In genomic region chr7:27110163-27110976, GRCh38 we compare ENCODE assay signal across 9 cellular contexts. TPM values are rescaled to one million over a fixed set of nuclear protein-coding genes. Genes with fewer than 3 reads are reported as not detected.
DNase-seq lines count a peak whose midpoint lies in the region; ATAC-seq and TF ChIP-seq lines count a peak whose summit lies in the region.
"Had no signal": no experiment of that assay in that cellular context is flagged by ENCODE, and none has a peak within 500 bp of the region (broad histone marks: within the 10 kb centered on the region; RNA-seq: fewer than 3 reads in every experiment).

No MANE protein-coding gene starts in this region.

- BruUV-seq in IMR-90 (replicated peaks; lab: Mats Ljungman, UMichigan) = no TSS peak
- BruUV-seq in mammary epithelial cell (replicated peaks; lab: Mats Ljungman, UMichigan) = no TSS peak

- H3K9ac ChIP-seq in IMR-90 (ENCODE audit: low read depth, low read length) = peak overlapping the region; percentile 95
- H3K9ac ChIP-seq in mammary epithelial cell (ENCODE audit: insufficient read depth, low read length) = peak overlapping the region; percentile 35

- no peak for TF ChIP-seq EP300 in transverse colon (IDR thresholded peaks at IDR 0.05; ENCODE audit: low read depth)

- peak overlapping the region; percentile 95 for H2BK5ac ChIP-seq in IMR-90 (ENCODE audit: low read depth, low read length, poor library complexity, severe bottlenecking)

- H3K9me3 ChIP-seq in IMR-90 (ENCODE audit: control insufficient read depth, insufficient read depth, low read length) = no peaks in the 10 kb centered on the region
- no peaks in the 10 kb centered on the region for H3K9me3 ChIP-seq in mammary epithelial cell (replicated peaks; ENCODE audit: insufficient read depth, low read length)
- H3K9me3 ChIP-seq in transverse colon = no peaks in the 10 kb centered on the region

- H3K23ac ChIP-seq in IMR-90 (ENCODE audit: low read depth, low read length) = peak overlapping the region; percentile 98

- in situ Hi-C loops in IMR-90 (cut with MboI; ENCODE audit: low sequenced_read_pairs) = no loop called here
- in situ Hi-C loops in mammary epithelial cell (cut with MboI; ENCODE audit: low sequenced_read_pairs in 2 of 2) = no loop called here
- in situ Hi-C loops in transverse colon (cut with MboI; ENCODE audit: low pct_ligation_motif_present in 1 of 4, low pct_unique_long_range_greater_than_20kb in 1 of 4, low sequenced_read_pairs in 3 of 4) = no loop called here

- dilution Hi-C loops in IMR-90 (cut with HindIII; ENCODE audit: low sequenced_read_pairs, unreplicated experiment) = no loop called here
- dilution Hi-C loops in mammary epithelial cell (cut with HindIII; ENCODE audit: low sequenced_read_pairs) = no loop called here

- peaks cover 0 to 37% of the 10 kb centered on the region in 2 experiments; a peak in 2 of 4 replicates for H3K79me1 ChIP-seq in IMR-90 (ENCODE audit: low read depth in 1 of 2, low read length in 2 of 2)

- H3K27ac ChIP-seq in IMR-90 (ENCODE audit: insufficient read depth, low read length) = peak overlapping the region; percentile 98
- H3K27ac ChIP-seq in mammary epithelial cell (ENCODE audit: insufficient read depth, low read depth, low read length) = peak overlapping the region; percentile 67
- peak overlapping the region; percentile 90 to 96 (median 92) for H3K27ac ChIP-seq in transverse colon
- H3K27ac ChIP-seq: HL-60 had no signal

- TF ChIP-seq POLR2A in IMR-90 (IDR thresholded peaks at IDR 0.05; ENCODE audit: low read depth, low read length) (no peak), transverse colon (IDR thresholded peaks at IDR 0.05) (no peak)

- H4K91ac ChIP-seq in IMR-90 (ENCODE audit: insufficient read depth, low read depth, low read length) = peak overlapping the region; percentile 68

- peak overlapping the region; percentile 67 for H2BK120ac ChIP-seq in IMR-90 (ENCODE audit: low read depth, low read length)

- peak overlapping the region; percentile 50; the same call in 1 of the 2 replicates for H2BK20ac ChIP-seq in IMR-90 (ENCODE audit: low read depth, low read length)

- peak overlapping the region; percentile 90 for H3K14ac ChIP-seq in IMR-90 (replicated peaks; ENCODE audit: low read depth, low read length)

- ATAC-seq in IMR-90 (ENCODE audit: low read depth) (peak; percentile 13), HG02623 (IDR thresholded peaks at IDR 0.05; ENCODE audit: unreplicated experiment) (no peak)

- H3K36me3 ChIP-seq in IMR-90 (ENCODE audit: control insufficient read depth, insufficient read depth, low read length) = peaks cover 9% of the 10 kb centered on the region; the same call in 1 of the 2 replicates
- no peaks in the 10 kb centered on the region for H3K36me3 ChIP-seq in mammary epithelial cell (ENCODE audit: insufficient read depth, low read length)
- H3K36me3 ChIP-seq in transverse colon = no peaks in the 10 kb centered on the region

- H2BK15ac ChIP-seq in IMR-90 (ENCODE audit: low read depth, low read length) = peak overlapping the region; percentile 15; the same call in 1 of the 3 replicates

- peak overlapping the region; percentile 38 to 60; a peak in 2 of 4 replicates for H4K8ac ChIP-seq in IMR-90 (ENCODE audit: low read depth in 2 of 2, low read length in 2 of 2)

- H3K4ac ChIP-seq in IMR-90 (ENCODE audit: low read depth, low read length) = peak overlapping the region; percentile 92

- peaks cover 13% of the 10 kb centered on the region; the same call in 1 of the 2 replicates for H3K9me1 ChIP-seq in IMR-90 (ENCODE audit: insufficient read depth, low read length)

- H3K4me2 ChIP-seq in IMR-90 (ENCODE audit: low read depth, low read length) (peak overlapping the region; percentile 98), mammary epithelial cell (ENCODE audit: insufficient read depth, low read depth, low read length) (peak overlapping the region; percentile 95)

- H3K4me3 ChIP-seq in IMR-90 (ENCODE audit: insufficient read depth, low read depth, low read length) = peak overlapping the region; percentile 13; the same call in 1 of the 2 replicates
- H3K4me3 ChIP-seq in mammary epithelial cell (replicated peaks in 1 of 3; ENCODE audit: insufficient read depth in 1 of 3, low read depth in 2 of 3, low read length in 3 of 3) = peak overlapping the region; percentile 20 to 41 (median 28)
- peak overlapping the region in 2 of 4 donors; percentile 17 to 34 for H3K4me3 ChIP-seq in transverse colon

- H2AFZ ChIP-seq in IMR-90 (replicated peaks; ENCODE audit: low read length, poor library complexity) (peak overlapping the region; percentile 81), mammary epithelial cell (ENCODE audit: low read depth, low read length) (peak overlapping the region; percentile 76)

- H4K20me1 ChIP-seq in IMR-90 (ENCODE audit: insufficient read depth, low read length) (peaks cover 16% of the 10 kb centered on the region), mammary epithelial cell (ENCODE audit: insufficient read depth, low read length) (no peaks in the 10 kb centered on the region)

- 0 out of 2 replicates have a peak overlapping the region, but pooled peaks have one; percentile 16 for H3K56ac ChIP-seq in IMR-90 (ENCODE audit: extremely low read depth, insufficient read depth, low read length)

- H3K4me1 ChIP-seq in IMR-90 (ENCODE audit: control insufficient read depth, insufficient read depth, low read length) (peaks cover 32% of the 10 kb centered on the region), mammary epithelial cell (ENCODE audit: insufficient read depth, low read length) (peaks cover 74% of the 10 kb centered on the region), transverse colon (peaks cover 10 to 89% (median 59%) of the 10 kb centered on the region in 4 donors)

- no peak for TF ChIP-seq CTCF in IMR-90 (conservative IDR thresholded peaks at IDR 0.05; ENCODE audit: low read depth, low read length)
- no peak for TF ChIP-seq CTCF in mammary epithelial cell (conservative IDR thresholded peaks at IDR 0.05 in 1 of 2, IDR thresholded peaks at IDR 0.05 in 1 of 2; ENCODE audit: extremely low read depth in 1 of 2, insufficient read depth in 1 of 2, low read depth in 1 of 2, low read length in 2 of 2)
- no peak for TF ChIP-seq CTCF in transverse colon (IDR thresholded peaks at IDR 0.05)

- H3K27me3 ChIP-seq in IMR-90 (ENCODE audit: control insufficient read depth, insufficient read depth, low read length) (no peaks in the 10 kb centered on the region), mammary epithelial cell (ENCODE audit: insufficient read depth, low read length) (no peaks in the 10 kb centered on the region), transverse colon (no peaks in the 10 kb centered on the region)

- intact Hi-C loops in IMR-90 (cut with micrococcal nuclease) = no loop called here
- intact Hi-C loops in mammary epithelial cell (cut with micrococcal nuclease) = no loop called here
- intact Hi-C loops in transverse colon (cut with DNase I; ENCODE audit: low total_unique reads) = no loop called here

- WGBS in IMR-90 (ENCODE audit: extremely low coverage in 2 of 2, insufficient read length in 1 of 2), 2 experiments = 8% methylated on average over 26 of the region's 64 CpGs; no CpG with 5 or more reads in 1 of the 2 experiments
- 3% methylated on average over 34 of the region's 64 CpGs for WGBS in mammary epithelial cell (ENCODE audit: low coverage, missing lambda C conversion rate)
- WGBS in transverse colon (ENCODE audit: low coverage in 1 of 2), 2 donors = 50% methylated on average over 60 of the region's 64 CpGs; no CpG with 5 or more reads in 1 of the 2 donors

- peak; percentile 92 for DNase-seq in IMR-90
- peak; percentile 76 for DNase-seq in mammary epithelial cell
- DNase-seq in medulla oblongata (ENCODE audit: extremely low spot score) = peak; percentile 73
- DNase-seq in transverse colon = peak; percentile 78
- DNase-seq in NK-92 treated with Interleukin-12 subunit alpha and Interleukin-12 subunit beta, amount 100 ng/mL, for 24 hours (lab: John Stamatoyannopoulos, UW) = no peak
- DNase-seq in stimulated activated CD8-positive, alpha-beta memory T cell treated with anti-CD3 and anti-CD28 coated beads, Interleukin-4, amount 100 ng/mL, for 48 hours = no peak
- DNase-seq: SHP77 had no signal

- POLR2A ChIA-PET in IMR-90 (lab: Charles Lee; ENCODE audit: unreplicated experiment) = interaction anchor here (0.6 to 1.1 kb wide), 3 partner anchors 9 to 14 kb away, joined by 3 to 10 read pairs (median 3); no protein-coding TSS in a partner anchor

- H2AK5ac ChIP-seq in IMR-90 (ENCODE audit: low read depth, low read length) = peak overlapping the region; percentile 62; the same call in 1 of the 2 replicates

- CTCF ChIA-PET in IMR-90 (lab: Yijun Ruan, JAX) = interaction anchor here (0.8 to 1.4 kb wide), 4 partner anchors 12 to 411 kb away, joined by 3 to 9 read pairs (median 4); no protein-coding TSS in a partner anchor
- CTCF ChIA-PET in mammary epithelial cell (lab: Charles Lee; ENCODE audit: low non-redundant PET) = no interaction called here

- peak overlapping the region; percentile 36; the same call in 1 of the 2 replicates for H4K5ac ChIP-seq in IMR-90 (ENCODE audit: low read depth, low read length)

- peaks cover 79% of the 10 kb centered on the region for H3K79me2 ChIP-seq in mammary epithelial cell (ENCODE audit: insufficient read depth, low read length)

- no peak for TF ChIP-seq RAD21 in IMR-90 (IDR thresholded peaks at IDR 0.05; ENCODE audit: low read length)

- H2AK9ac ChIP-seq in IMR-90 (replicated peaks; ENCODE audit: low read depth, low read length, poor library complexity) = peak overlapping the region; percentile 79

- H3K18ac ChIP-seq in IMR-90 (ENCODE audit: low read depth, low read length) = peak overlapping the region; percentile 45; the same call in 1 of the 2 replicates

RNA-seq across cellular contexts. Expression of gene HOXA2, which starts 7.9 kb away (rescaled TPM):
- total RNA-seq in IMR-90 (2012; rRNA removed) = 1.6 and 1.7 TPM in 2 replicates
- 2.4 and 3.9 TPM in 2 replicates for polyA plus RNA-seq in IMR-90 (2012; rRNA removed)
- polyA plus RNA-seq in IMR-90 (2012; cell fraction: cytosol; rRNA removed) = 0.93 and 1.8 TPM in 2 replicates
- polyA plus RNA-seq in IMR-90 (2012; cell fraction: nucleus; rRNA removed; ENCODE audit: low replicate concordance) = 5.2 and 14.9 TPM in 2 replicates
- 1 to 10 TPM in 1 of 2 donors, under 1 TPM in 1; 0.50 to 1.5 TPM for total RNA-seq in mammary epithelial cell
- 1.3 TPM for polyA plus RNA-seq in mammary epithelial cell
- polyA minus RNA-seq in mammary epithelial cell = 1.3 TPM
- total RNA-seq in transverse colon = 10 to 100 TPM in 1 of 4 donors, 1 to 10 TPM in 3; 2.7 to 16.1 (median 5.2) TPM

RNA-seq across cellular contexts. Expression of gene HOXA1, which starts 14.6 kb away (rescaled TPM):
- total RNA-seq in IMR-90 (2012; rRNA removed) (0.54 and 0.83 TPM in 2 replicates), mammary epithelial cell (1 to 10 TPM; 2.5 to 9.4 TPM), transverse colon (1 to 10 TPM; 1.4 to 3.2 (median 1.8) TPM)
- polyA plus RNA-seq in IMR-90 (2012; rRNA removed) (1.7 and 1.8 TPM in 2 replicates), mammary epithelial cell (6.0 TPM)
- 0.34 and 0.97 TPM in 2 replicates for polyA plus RNA-seq in IMR-90 (2012; cell fraction: cytosol; rRNA removed)
- 1.5 and 1.9 TPM in 2 replicates for polyA plus RNA-seq in IMR-90 (2012; cell fraction: nucleus; rRNA removed; ENCODE audit: low replicate concordance)
- 14.9 TPM for polyA minus RNA-seq in mammary epithelial cell

RNA-seq across cellular contexts. Expression of gene HOXA4, which starts 20.2 kb away (rescaled TPM):
- total RNA-seq in IMR-90 (2012; rRNA removed) (0.36 and 1.1 TPM in 2 replicates), mammary epithelial cell (1 to 10 TPM in 1 of 2 donors, not detected in 1; 1.5 TPM), transverse colon (10 to 100 TPM in 2 of 4 donors, 1 to 10 TPM in 2; 3.5 to 42.4 (median 10.6) TPM)
- polyA plus RNA-seq in IMR-90 (2012; rRNA removed) (7.2 and 8.0 TPM in 2 replicates), mammary epithelial cell (1.8 TPM)
- 4.3 and 5.1 TPM in 2 replicates for polyA plus RNA-seq in IMR-90 (2012; cell fraction: cytosol; rRNA removed)
- polyA plus RNA-seq in IMR-90 (2012; cell fraction: nucleus; rRNA removed; ENCODE audit: low replicate concordance) = 4.5 and 16.6 TPM in 2 replicates
- polyA minus RNA-seq in mammary epithelial cell = 9.3 TPM

RNA-seq across cellular contexts. Expression of gene HOXA5, which starts 33.1 kb away (rescaled TPM):
- total RNA-seq in IMR-90 (2012; rRNA removed) (19.9 and 23.9 TPM in 2 replicates), mammary epithelial cell (10 to 100 TPM in 1 of 2 donors, 1 to 10 TPM in 1; 9.1 to 11.0 TPM), transverse colon (10 to 100 TPM; 18.3 to 89.8 (median 31.6) TPM)
- polyA plus RNA-seq in IMR-90 (2012; rRNA removed) (28.1 and 29.4 TPM in 2 replicates), mammary epithelial cell (8.6 TPM)
- polyA plus RNA-seq in IMR-90 (2012; cell fraction: cytosol; rRNA removed) = 27.6 and 56.3 TPM in 2 replicates
- polyA plus RNA-seq in IMR-90 (2012; cell fraction: nucleus; rRNA removed; ENCODE audit: low replicate concordance) = 34.9 and 41.0 TPM in 2 replicates
- polyA minus RNA-seq in mammary epithelial cell = 4.3 TPM

RNA-seq across cellular contexts. Expression of gene HOXA6, which starts 37.2 kb away (rescaled TPM):
- total RNA-seq in IMR-90 (2012; rRNA removed) (1.4 and 1.7 TPM in 2 replicates), mammary epithelial cell (1 to 10 TPM; 3.1 to 4.7 TPM), transverse colon (10 to 100 TPM; 12.9 to 27.8 (median 17.3) TPM)
- polyA plus RNA-seq in IMR-90 (2012; rRNA removed) (1.8 and 2.1 TPM in 2 replicates), mammary epithelial cell (0.71 TPM)
- 0.50 and 1.7 TPM in 2 replicates for polyA plus RNA-seq in IMR-90 (2012; cell fraction: cytosol; rRNA removed)
- polyA plus RNA-seq in IMR-90 (2012; cell fraction: nucleus; rRNA removed; ENCODE audit: low replicate concordance) = 3.9 and 5.3 TPM in 2 replicates
- polyA minus RNA-seq in mammary epithelial cell = 1.1 TPM

Comparison
In these comparisons a context has a peak if more than half of its experiments do, and no peak if none do; other contexts are left out.
1. DNase-seq: peak in IMR-90 (single experiment), mammary epithelial cell (single experiment), medulla oblongata (single experiment) and transverse colon (single experiment); none in NK-92 treated with Interleukin-12 subunit alpha and Interleukin-12 subunit beta, amount 100 ng/mL, for 24 hours (single experiment) and stimulated activated CD8-positive, alpha-beta memory T cell treated with anti-CD3 and anti-CD28 coated beads, Interleukin-4, amount 100 ng/mL, for 48 hours (single experiment).
2. Peak in every context shown above with its lines, with median percentiles within 50 percentile points of each other: H3K27ac ChIP-seq.